ENCODE assay signal across 35 cellular contexts in the genomic region with DNA sequence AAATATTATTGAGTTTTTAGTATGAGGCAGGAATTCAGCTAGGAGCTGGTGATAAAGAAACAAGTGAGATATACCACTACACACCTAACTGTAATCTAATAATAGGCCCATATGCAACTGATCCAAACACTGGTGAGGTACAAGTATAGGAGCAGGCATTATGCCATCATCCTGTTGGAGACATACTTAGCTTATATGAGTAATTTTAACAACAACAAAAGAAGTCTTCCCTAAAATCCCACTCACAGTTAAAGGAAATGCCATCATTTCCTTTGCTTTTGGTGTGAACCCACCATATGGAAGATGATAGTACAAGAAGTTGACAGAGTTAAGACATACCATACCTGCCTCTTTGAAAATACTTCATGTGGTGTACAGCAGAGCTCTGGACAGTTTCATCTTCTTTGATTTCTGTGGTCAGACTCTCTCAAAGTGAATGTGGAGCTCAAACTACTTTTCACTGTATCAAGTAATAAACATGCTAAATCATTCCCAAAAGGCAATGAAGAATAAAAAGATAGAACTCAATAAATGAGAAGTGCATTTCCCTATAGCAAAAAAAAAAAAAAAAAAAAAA.
DNase-seq lines count a peak whose midpoint lies in the region; ATAC-seq and TF ChIP-seq lines count a peak whose summit lies in the region.
"Had no signal": no experiment of that assay in that cellular context is flagged by ENCODE, and none has a peak within 500 bp of the region (broad histone marks: within the 10 kb centered on the region; RNA-seq: fewer than 3 reads in every experiment).

No MANE protein-coding gene starts in this region.

- no peak for ATAC-seq in GM21423 (IDR thresholded peaks at IDR 0.05; ENCODE audit: unreplicated experiment)
- no peak for ATAC-seq in gastrocnemius medialis
- no peak for ATAC-seq in HG03457 (IDR thresholded peaks at IDR 0.05; ENCODE audit: unreplicated experiment)
- ATAC-seq: activated CD4-positive, alpha-beta T cell treated with anti-CD3 and anti-CD28 coated beads for 36 hours; activated T-helper 17 cell treated with anti-CD3 and anti-CD28 coated beads, Interleukin-2, amount 50 U/mL, for 72 hours; HepG2; left lobe of liver; pancreas had no signal

- in situ Hi-C loops in GM23248 (cut with MboI): no loop called here
- in situ Hi-C loops in astrocyte of the spinal cord (cut with HindIII; ENCODE audit: low sequenced_read_pairs): no loop called here
- in situ Hi-C loops in gastrocnemius medialis (cut with MboI; ENCODE audit: low sequenced_read_pairs in 4 of 4): no loop called here

- no peak for TF ChIP-seq POLR2A in gastrocnemius medialis (IDR thresholded peaks at IDR 0.05)

- H3K9ac ChIP-seq in GM23248: no peak overlapping the region

- H3K4me2 ChIP-seq in GM23248 (ENCODE audit: unreplicated experiment): no peak overlapping the region

- H3K9me3 ChIP-seq in AG04450 (ENCODE audit: control insufficient read depth, insufficient read depth, low read length): no peaks in the 10 kb centered on the region
- H3K9me3 ChIP-seq in GM23248 (ENCODE audit: low read depth): no peaks in the 10 kb centered on the region
- no peaks in the 10 kb centered on the region for H3K9me3 ChIP-seq in gastrocnemius medialis
- H3K9me3 ChIP-seq: pancreas, Peyer's patch, stomach, thyroid gland, uterus had no signal

- H3K4me1 ChIP-seq in GM23248 (ENCODE audit: insufficient read depth) (peaks cover 10% of the 10 kb centered on the region), gastrocnemius medialis (no peaks in the 10 kb centered on the region)
- H3K4me1 ChIP-seq: pancreas, Peyer's patch, thyroid gland, uterus had no signal

- DNase-seq in AG04450 (ENCODE audit: low read depth, low spot score) (peak; percentile 32), GM23248 (peak; percentile 72), astrocyte of the spinal cord (ENCODE audit: low read depth, low spot score) (peak; percentile 65), fibroblast of pulmonary artery (ENCODE audit: low read depth) (peak; percentile 70), gastrocnemius medialis (no peak), NCI-H2196 treated with DMSO at 0.1 percent for 48 hours (lab: John Stamatoyannopoulos, UW; ENCODE audit: unreplicated experiment) (no peak)
- DNase-seq: activated CD4-positive, alpha-beta T cell treated with anti-CD3 and anti-CD28 coated beads for 36 hours; anterior cingulate cortex; caudate nucleus; CD4-positive, alpha-beta memory T cell; hypothalamus; immature natural killer cell; Kasumi-1; mesenchymal stem cell; MV-4-11; NCI-H1436; NCI-H2107; NCI-H446; NCI-H748 treated with DMSO at 0.1 percent for 48 hours; pancreas; Peyer's patch; retina; SIG-M5; stimulated activated CD4-positive, alpha-beta T cell treated with anti-CD3 and anti-CD28 coated beads, Interleukin-2, amount 100 ng/mL, for 24 hours; stimulated activated CD8-positive, alpha-beta memory T cell treated with anti-CD3 and anti-CD28 coated beads, Interleukin-4, amount 100 ng/mL, for 48 hours; stomach; T1000; thyroid gland; uterus had no signal

- H3K4me3 ChIP-seq in AG04450 (ENCODE audit: low read depth, low read length) (no peak overlapping the region), GM23248 (no peak overlapping the region), astrocyte of the spinal cord (ENCODE audit: low read depth, low read length) (no peak overlapping the region), fibroblast of pulmonary artery (replicated peaks; ENCODE audit: low read depth, low read length) (no peak overlapping the region), gastrocnemius medialis (no peak overlapping the region)
- H3K4me3 ChIP-seq: pancreas, Peyer's patch, stomach, thyroid gland, uterus had no signal

- POLR2A ChIA-PET in AG04450 (lab: Yijun Ruan, JAX): interaction anchor here (0.8 to 1.2 kb wide), 3 partner anchors 9 to 120 kb away, joined by 3 read pairs; a partner anchor contains a TSS

- intact Hi-C loops in gastrocnemius medialis (cut with DNase I; ENCODE audit: low total_unique reads): no loop called here

- CTCF ChIA-PET in AG04450 (lab: Charles Lee): interaction anchor here (0.7 to 1.1 kb wide), 5 partner anchors 13 to 218 kb away, joined by 3 to 5 read pairs (median 4); no protein-coding TSS in a partner anchor

- no peaks in the 10 kb centered on the region for H3K27me3 ChIP-seq in AG04450 (ENCODE audit: control insufficient read depth, insufficient read depth, low read length)
- H3K27me3 ChIP-seq in GM23248 (replicated peaks; ENCODE audit: insufficient read depth): no peaks in the 10 kb centered on the region
- H3K27me3 ChIP-seq in gastrocnemius medialis: no peaks in the 10 kb centered on the region
- H3K27me3 ChIP-seq: pancreas, Peyer's patch, stomach, thyroid gland, uterus had no signal

- no peaks in the 10 kb centered on the region for H4K20me1 ChIP-seq in GM23248 (ENCODE audit: insufficient read depth)

- no peak for TF ChIP-seq CTCF in AG04450 (IDR thresholded peaks at IDR 0.05; ENCODE audit: low read depth, low read length)
- no peak for TF ChIP-seq CTCF in astrocyte of the spinal cord (IDR thresholded peaks at IDR 0.05; ENCODE audit: low read depth, low read length)
- no peak for TF ChIP-seq CTCF in fibroblast of pulmonary artery (IDR thresholded peaks at IDR 0.05; ENCODE audit: low read length, missing control alignments)
- TF ChIP-seq CTCF in gastrocnemius medialis (IDR thresholded peaks at IDR 0.05 in 4 of 5, conservative IDR thresholded peaks at IDR 0.05 in 1 of 5): no peak

- no peaks in the 10 kb centered on the region for H3K9me2 ChIP-seq in GM23248 (ENCODE audit: insufficient read depth)

- H3K27ac ChIP-seq in AG04450 (ENCODE audit: low read depth, low read length) (no peak overlapping the region), GM23248 (no peak overlapping the region), gastrocnemius medialis (no peak overlapping the region)
- H3K27ac ChIP-seq: pancreas, Peyer's patch, stomach, thyroid gland, uterus, VCaP had no signal

- H3F3A ChIP-seq in GM23248 (ENCODE audit: insufficient read depth): no peaks in the 10 kb centered on the region; the same call in 1 of the 2 replicates

- H3K36me3 ChIP-seq in GM23248 (ENCODE audit: low read depth) (no peaks in the 10 kb centered on the region), gastrocnemius medialis (no peaks in the 10 kb centered on the region)
- H3K36me3 ChIP-seq: pancreas, Peyer's patch, stomach, thyroid gland, uterus had no signal

- no peak overlapping the region for H2AFZ ChIP-seq in GM23248

- no peaks in the 10 kb centered on the region for H3K79me2 ChIP-seq in GM23248 (ENCODE audit: insufficient read depth)

Comparison
In these comparisons a context has a peak if more than half of its experiments do, and no peak if none do; other contexts are left out.
1. DNase-seq: peak in AG04450 (single experiment), GM23248 (single experiment), astrocyte of the spinal cord (single experiment) and fibroblast of pulmonary artery (single experiment); none in gastrocnemius medialis (0 of 2) and NCI-H2196 treated with DMSO at 0.1 percent for 48 hours (single experiment).